1 cellular context compared by ENCODE assay signal in the genomic region with DNA sequence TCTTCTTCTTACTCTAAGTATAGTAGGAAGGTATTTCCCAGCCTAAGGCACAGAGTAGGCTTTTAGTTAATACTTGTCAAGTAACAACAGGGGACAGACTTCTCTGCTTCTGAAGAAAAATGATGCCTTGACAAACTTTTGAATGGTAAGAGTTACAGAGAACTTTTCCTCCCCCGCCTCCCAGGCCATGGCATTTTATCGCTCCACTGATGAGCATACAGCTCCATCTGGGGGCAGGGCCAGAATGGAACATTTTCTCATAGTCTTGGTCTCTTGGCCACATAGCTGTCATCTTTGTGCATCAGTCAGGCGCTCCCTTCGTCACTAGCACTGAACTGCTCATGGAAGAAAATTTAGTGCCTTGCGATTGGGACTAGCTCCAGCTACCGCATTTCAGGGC.
TF ChIP-seq lines count a peak whose summit lies in the region.

No MANE protein-coding gene starts in this region.

TF ChIP-seq in HepG2, 621 proteins besides CTCF, POLR2A, EP300 and RAD21 (continued from another document and continues in another):
- TF ChIP-seq, protein P1, sequence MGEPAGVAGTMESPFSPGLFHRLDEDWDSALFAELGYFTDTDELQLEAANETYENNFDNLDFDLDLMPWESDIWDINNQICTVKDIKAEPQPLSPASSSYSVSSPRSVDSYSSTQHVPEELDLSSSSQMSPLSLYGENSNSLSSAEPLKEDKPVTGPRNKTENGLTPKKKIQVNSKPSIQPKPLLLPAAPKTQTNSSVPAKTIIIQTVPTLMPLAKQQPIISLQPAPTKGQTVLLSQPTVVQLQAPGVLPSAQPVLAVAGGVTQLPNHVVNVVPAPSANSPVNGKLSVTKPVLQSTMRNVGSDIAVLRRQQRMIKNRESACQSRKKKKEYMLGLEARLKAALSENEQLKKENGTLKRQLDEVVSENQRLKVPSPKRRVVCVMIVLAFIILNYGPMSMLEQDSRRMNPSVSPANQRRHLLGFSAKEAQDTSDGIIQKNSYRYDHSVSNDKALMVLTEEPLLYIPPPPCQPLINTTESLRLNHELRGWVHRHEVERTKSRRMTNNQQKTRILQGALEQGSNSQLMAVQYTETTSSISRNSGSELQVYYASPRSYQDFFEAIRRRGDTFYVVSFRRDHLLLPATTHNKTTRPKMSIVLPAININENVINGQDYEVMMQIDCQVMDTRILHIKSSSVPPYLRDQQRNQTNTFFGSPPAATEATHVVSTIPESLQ (CRISPR knock-in tag; conservative IDR thresholded peaks at IDR 0.05), result no peak
- TF ChIP-seq, protein P2, sequence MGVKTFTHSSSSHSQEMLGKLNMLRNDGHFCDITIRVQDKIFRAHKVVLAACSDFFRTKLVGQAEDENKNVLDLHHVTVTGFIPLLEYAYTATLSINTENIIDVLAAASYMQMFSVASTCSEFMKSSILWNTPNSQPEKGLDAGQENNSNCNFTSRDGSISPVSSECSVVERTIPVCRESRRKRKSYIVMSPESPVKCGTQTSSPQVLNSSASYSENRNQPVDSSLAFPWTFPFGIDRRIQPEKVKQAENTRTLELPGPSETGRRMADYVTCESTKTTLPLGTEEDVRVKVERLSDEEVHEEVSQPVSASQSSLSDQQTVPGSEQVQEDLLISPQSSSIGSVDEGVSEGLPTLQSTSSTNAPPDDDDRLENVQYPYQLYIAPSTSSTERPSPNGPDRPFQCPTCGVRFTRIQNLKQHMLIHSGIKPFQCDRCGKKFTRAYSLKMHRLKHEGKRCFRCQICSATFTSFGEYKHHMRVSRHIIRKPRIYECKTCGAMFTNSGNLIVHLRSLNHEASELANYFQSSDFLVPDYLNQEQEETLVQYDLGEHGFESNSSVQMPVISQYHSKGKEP (CRISPR knock-in tag; IDR thresholded peaks at IDR 0.05), result no peak
- no peak for TF ChIP-seq MEIS1 (CRISPR knock-in tag; IDR thresholded peaks at IDR 0.05; ENCODE audit: borderline replicate concordance)
- no peak for TF ChIP-seq ZNF761 (CRISPR knock-in tag; conservative IDR thresholded peaks at IDR 0.05)
- TF ChIP-seq RXRB (CRISPR knock-in tag; IDR thresholded peaks at IDR 0.05; ENCODE audit: borderline replicate concordance), result 0 out of 2 replicates have a peak, but pooled peaks have one; percentile 33
- no peak for TF ChIP-seq SRSF1 (optimal IDR thresholded peaks at IDR 0.05; ENCODE audit: low read depth, low read length)
- no peak for TF ChIP-seq MAZ (IDR thresholded peaks at IDR 0.05; ENCODE audit: borderline replicate concordance, low read depth, low read length)
- 0 out of 2 replicates have a peak, but pooled peaks have one; percentile 28 for TF ChIP-seq MAZ (CRISPR knock-in tag; IDR thresholded peaks at IDR 0.05; ENCODE audit: low read depth)
- TF ChIP-seq TEAD2 (CRISPR knock-in tag; IDR thresholded peaks at IDR 0.05), result no peak
- TF ChIP-seq, protein P3, sequence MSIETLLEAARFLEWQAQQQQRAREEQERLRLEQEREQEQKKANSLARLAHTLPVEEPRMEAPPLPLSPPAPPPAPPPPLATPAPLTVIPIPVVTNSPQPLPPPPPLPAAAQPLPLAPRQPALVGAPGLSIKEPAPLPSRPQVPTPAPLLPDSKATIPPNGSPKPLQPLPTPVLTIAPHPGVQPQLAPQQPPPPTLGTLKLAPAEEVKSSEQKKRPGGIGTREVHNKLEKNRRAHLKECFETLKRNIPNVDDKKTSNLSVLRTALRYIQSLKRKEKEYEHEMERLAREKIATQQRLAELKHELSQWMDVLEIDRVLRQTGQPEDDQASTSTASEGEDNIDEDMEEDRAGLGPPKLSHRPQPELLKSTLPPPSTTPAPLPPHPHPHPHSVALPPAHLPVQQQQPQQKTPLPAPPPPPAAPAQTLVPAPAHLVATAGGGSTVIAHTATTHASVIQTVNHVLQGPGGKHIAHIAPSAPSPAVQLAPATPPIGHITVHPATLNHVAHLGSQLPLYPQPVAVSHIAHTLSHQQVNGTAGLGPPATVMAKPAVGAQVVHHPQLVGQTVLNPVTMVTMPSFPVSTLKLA (IDR thresholded peaks at IDR 0.05), result no peak
- no peak for TF ChIP-seq FOXA1 (IDR thresholded peaks at IDR 0.05)
- TF ChIP-seq FOXA1 (CRISPR knock-in tag; IDR thresholded peaks at IDR 0.05), result no peak
- no peak for TF ChIP-seq HOXD1 (CRISPR knock-in tag; IDR thresholded peaks at IDR 0.05)
- TF ChIP-seq, protein P4, sequence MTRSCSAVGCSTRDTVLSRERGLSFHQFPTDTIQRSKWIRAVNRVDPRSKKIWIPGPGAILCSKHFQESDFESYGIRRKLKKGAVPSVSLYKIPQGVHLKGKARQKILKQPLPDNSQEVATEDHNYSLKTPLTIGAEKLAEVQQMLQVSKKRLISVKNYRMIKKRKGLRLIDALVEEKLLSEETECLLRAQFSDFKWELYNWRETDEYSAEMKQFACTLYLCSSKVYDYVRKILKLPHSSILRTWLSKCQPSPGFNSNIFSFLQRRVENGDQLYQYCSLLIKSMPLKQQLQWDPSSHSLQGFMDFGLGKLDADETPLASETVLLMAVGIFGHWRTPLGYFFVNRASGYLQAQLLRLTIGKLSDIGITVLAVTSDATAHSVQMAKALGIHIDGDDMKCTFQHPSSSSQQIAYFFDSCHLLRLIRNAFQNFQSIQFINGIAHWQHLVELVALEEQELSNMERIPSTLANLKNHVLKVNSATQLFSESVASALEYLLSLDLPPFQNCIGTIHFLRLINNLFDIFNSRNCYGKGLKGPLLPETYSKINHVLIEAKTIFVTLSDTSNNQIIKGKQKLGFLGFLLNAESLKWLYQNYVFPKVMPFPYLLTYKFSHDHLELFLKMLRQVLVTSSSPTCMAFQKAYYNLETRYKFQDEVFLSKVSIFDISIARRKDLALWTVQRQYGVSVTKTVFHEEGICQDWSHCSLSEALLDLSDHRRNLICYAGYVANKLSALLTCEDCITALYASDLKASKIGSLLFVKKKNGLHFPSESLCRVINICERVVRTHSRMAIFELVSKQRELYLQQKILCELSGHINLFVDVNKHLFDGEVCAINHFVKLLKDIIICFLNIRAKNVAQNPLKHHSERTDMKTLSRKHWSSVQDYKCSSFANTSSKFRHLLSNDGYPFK (CRISPR knock-in tag; IDR thresholded peaks at IDR 0.05; ENCODE audit: borderline replicate concordance), result no peak
- no peak for TF ChIP-seq ADNP (CRISPR knock-in tag; IDR thresholded peaks at IDR 0.05)
- no peak for TF ChIP-seq RFX1 (IDR thresholded peaks at IDR 0.05)
- TF ChIP-seq PITX1 (CRISPR knock-in tag; IDR thresholded peaks at IDR 0.05), result no peak
- TF ChIP-seq, protein P5, sequence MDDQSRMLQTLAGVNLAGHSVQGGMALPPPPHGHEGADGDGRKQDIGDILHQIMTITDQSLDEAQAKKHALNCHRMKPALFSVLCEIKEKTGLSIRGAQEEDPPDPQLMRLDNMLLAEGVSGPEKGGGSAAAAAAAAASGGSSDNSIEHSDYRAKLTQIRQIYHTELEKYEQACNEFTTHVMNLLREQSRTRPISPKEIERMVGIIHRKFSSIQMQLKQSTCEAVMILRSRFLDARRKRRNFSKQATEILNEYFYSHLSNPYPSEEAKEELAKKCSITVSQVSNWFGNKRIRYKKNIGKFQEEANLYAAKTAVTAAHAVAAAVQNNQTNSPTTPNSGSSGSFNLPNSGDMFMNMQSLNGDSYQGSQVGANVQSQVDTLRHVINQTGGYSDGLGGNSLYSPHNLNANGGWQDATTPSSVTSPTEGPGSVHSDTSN (CRISPR knock-in tag; IDR thresholded peaks at IDR 0.05; ENCODE audit: borderline replicate concordance), result no peak
- TF ChIP-seq FOXP1 (IDR thresholded peaks at IDR 0.05), result no peak
- TF ChIP-seq FOXP1 (CRISPR knock-in tag; IDR thresholded peaks at IDR 0.05), result no peak
- TF ChIP-seq, protein P6, sequence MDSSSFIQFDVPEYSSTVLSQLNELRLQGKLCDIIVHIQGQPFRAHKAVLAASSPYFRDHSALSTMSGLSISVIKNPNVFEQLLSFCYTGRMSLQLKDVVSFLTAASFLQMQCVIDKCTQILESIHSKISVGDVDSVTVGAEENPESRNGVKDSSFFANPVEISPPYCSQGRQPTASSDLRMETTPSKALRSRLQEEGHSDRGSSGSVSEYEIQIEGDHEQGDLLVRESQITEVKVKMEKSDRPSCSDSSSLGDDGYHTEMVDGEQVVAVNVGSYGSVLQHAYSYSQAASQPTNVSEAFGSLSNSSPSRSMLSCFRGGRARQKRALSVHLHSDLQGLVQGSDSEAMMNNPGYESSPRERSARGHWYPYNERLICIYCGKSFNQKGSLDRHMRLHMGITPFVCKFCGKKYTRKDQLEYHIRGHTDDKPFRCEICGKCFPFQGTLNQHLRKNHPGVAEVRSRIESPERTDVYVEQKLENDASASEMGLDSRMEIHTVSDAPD (CRISPR knock-in tag; IDR thresholded peaks at IDR 0.05), result no peak
- no peak for TF ChIP-seq ZNF816 (CRISPR knock-in tag; IDR thresholded peaks at IDR 0.05; ENCODE audit: borderline replicate concordance)
- TF ChIP-seq PAWR (CRISPR knock-in tag; IDR thresholded peaks at IDR 0.05; ENCODE audit: borderline replicate concordance), result no peak
- TF ChIP-seq RELA (CRISPR knock-in tag; IDR thresholded peaks at IDR 0.05), result no peak
- TF ChIP-seq TEAD3 (CRISPR knock-in tag; optimal IDR thresholded peaks at IDR 0.05; ENCODE audit: borderline replicate concordance), result peak; percentile 33
- TF ChIP-seq, protein P7, sequence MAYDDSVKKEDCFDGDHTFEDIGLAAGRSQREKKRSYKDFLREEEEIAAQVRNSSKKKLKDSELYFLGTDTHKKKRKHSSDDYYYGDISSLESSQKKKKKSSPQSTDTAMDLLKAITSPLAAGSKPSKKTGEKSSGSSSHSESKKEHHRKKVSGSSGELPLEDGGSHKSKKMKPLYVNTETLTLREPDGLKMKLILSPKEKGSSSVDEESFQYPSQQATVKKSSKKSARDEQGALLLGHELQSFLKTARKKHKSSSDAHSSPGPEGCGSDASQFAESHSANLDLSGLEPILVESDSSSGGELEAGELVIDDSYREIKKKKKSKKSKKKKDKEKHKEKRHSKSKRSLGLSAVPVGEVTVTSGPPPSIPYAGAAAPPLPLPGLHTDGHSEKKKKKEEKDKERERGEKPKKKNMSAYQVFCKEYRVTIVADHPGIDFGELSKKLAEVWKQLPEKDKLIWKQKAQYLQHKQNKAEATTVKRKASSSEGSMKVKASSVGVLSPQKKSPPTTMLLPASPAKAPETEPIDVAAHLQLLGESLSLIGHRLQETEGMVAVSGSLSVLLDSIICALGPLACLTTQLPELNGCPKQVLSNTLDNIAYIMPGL (CRISPR knock-in tag; IDR thresholded peaks at IDR 0.05; ENCODE audit: borderline replicate concordance in 1 of 2, low read depth in 1 of 2), result 0 out of 4 replicates have a peak, but pooled peaks of 1 of the 2 experiments have one; percentile 25
- TF ChIP-seq, protein P8, sequence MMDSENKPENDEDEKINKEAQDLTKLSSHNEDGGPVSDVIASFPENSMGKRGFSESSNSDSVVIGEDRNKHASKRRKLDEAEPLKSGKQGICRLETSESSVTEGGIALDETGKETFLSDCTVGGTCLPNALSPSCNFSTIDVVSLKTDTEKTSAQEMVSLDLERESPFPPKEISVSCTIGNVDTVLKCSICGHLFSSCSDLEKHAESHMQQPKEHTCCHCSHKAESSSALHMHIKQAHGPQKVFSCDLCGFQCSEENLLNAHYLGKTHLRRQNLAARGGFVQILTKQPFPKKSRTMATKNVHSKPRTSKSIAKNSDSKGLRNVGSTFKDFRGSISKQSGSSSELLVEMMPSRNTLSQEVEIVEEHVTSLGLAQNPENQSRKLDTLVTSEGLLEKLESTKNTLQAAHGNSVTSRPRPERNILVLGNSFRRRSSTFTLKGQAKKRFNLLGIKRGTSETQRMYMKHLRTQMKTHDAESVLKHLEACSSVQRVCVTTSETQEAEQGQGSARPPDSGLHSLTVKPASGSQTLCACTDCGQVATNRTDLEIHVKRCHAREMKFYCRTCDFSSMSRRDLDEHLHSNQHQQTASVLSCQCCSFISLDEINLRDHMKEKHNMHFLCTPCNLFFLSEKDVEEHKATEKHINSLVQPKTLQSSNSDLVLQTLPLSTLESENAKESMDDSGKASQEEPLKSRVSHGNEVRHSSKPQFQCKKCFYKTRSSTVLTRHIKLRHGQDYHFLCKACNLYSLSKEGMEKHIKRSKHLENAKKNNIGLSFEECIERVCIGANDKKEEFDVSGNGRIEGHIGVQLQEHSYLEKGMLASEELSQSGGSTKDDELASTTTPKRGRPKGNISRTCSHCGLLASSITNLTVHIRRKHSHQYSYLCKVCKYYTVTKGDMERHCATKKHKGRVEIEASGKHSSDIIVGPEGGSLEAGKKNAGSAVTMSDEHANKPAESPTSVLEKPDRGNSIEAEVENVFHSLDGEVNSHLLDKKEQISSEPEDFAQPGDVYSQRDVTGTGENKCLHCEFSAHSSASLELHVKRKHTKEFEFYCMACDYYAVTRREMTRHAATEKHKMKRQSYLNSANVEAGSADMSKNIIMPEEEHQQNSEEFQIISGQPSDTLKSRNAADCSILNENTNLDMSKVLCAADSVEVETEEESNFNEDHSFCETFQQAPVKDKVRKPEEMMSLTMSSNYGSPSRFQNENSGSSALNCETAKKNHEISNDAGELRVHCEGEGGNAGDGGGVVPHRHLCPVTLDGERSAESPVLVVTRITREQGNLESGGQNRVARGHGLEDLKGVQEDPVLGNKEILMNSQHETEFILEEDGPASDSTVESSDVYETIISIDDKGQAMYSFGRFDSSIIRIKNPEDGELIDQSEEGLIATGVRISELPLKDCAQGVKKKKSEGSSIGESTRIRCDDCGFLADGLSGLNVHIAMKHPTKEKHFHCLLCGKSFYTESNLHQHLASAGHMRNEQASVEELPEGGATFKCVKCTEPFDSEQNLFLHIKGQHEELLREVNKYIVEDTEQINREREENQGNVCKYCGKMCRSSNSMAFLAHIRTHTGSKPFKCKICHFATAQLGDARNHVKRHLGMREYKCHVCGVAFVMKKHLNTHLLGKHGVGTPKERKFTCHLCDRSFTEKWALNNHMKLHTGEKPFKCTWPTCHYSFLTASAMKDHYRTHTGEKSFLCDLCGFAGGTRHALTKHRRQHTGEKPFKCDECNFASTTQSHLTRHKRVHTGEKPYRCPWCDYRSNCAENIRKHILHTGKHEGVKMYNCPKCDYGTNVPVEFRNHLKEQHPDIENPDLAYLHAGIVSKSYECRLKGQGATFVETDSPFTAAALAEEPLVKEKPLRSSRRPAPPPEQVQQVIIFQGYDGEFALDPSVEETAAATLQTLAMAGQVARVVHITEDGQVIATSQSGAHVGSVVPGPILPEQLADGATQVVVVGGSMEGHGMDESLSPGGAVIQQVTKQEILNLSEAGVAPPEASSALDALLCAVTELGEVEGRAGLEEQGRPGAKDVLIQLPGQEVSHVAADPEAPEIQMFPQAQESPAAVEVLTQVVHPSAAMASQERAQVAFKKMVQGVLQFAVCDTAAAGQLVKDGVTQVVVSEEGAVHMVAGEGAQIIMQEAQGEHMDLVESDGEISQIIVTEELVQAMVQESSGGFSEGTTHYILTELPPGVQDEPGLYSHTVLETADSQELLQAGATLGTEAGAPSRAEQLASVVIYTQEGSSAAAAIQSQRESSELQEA (CRISPR knock-in tag; IDR thresholded peaks at IDR 0.05; ENCODE audit: not compliant biosample characterization), result no peak
- no peak for TF ChIP-seq ZBTB20 (CRISPR knock-in tag; IDR thresholded peaks at IDR 0.05; ENCODE audit: borderline replicate concordance, low read depth)
- no peak for TF ChIP-seq ZNF75D (CRISPR knock-in tag; IDR thresholded peaks at IDR 0.05; ENCODE audit: borderline replicate concordance)
- no peak for TF ChIP-seq ZNF326 (CRISPR knock-in tag; IDR thresholded peaks at IDR 0.05; ENCODE audit: borderline replicate concordance)
- TF ChIP-seq KMT2B (CRISPR knock-in tag; IDR thresholded peaks at IDR 0.05), result no peak
- TF ChIP-seq ZNF432 (CRISPR knock-in tag; IDR thresholded peaks at IDR 0.05; ENCODE audit: borderline replicate concordance), result no peak
- TF ChIP-seq XBP1 (CRISPR knock-in tag; IDR thresholded peaks at IDR 0.05), result no peak
- TF ChIP-seq, protein P9, sequence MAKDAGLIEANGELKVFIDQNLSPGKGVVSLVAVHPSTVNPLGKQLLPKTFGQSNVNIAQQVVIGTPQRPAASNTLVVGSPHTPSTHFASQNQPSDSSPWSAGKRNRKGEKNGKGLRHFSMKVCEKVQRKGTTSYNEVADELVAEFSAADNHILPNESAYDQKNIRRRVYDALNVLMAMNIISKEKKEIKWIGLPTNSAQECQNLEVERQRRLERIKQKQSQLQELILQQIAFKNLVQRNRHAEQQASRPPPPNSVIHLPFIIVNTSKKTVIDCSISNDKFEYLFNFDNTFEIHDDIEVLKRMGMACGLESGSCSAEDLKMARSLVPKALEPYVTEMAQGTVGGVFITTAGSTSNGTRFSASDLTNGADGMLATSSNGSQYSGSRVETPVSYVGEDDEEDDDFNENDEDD (CRISPR knock-in tag; IDR thresholded peaks at IDR 0.05; ENCODE audit: borderline replicate concordance), result no peak
